In the genomic region with DNA sequence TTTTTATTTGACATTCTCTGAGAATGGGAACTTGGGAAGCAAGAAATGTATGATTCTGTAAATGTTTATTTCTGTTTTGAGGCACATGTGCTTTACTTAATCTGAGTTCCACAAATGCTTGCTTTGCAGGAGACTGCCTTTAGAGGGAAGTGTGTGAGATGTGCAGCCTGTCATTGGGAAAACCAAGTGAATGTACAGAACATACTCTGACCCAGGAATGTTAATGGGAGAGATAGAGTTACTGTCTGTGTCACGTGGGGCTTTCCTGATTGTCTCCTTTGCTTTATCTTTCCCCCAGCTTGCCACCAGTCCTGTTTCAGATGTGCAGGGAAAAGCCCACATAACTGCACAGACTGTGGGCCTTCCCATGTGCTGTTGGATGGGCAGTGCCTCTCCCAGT, we compare ENCODE assay signal across 14 cellular contexts.
"Had no signal": no experiment of that assay in that cellular context is flagged by ENCODE, and none has a peak within 500 bp of the region (broad histone marks: within the 10 kb centered on the region; RNA-seq: fewer than 3 reads in every experiment).

No MANE protein-coding gene starts in this region.

- H3K4me3 ChIP-seq: lower lobe of right lung had no signal

- DNase-seq: activated CD4-positive, alpha-beta T cell treated with anti-CD3 and anti-CD28 coated beads, Interleukin-2, amount 10 ng/mL, durations not matched to agents 7 days and 5 days; activated CD8-positive, alpha-beta memory T cell treated with anti-CD3 and anti-CD28 coated beads, Interleukin-2, amount 50 U/mL, for 4 hours; activated naive CD4-positive, alpha-beta T cell treated with anti-CD3 and anti-CD28 coated beads for 36 hours; activated naive CD8-positive, alpha-beta T cell treated with anti-CD3 and anti-CD28 coated beads, Interleukin-2, amount 50 U/mL, for 24 hours; activated T-cell treated with anti-CD3 and anti-CD28 coated beads, Interleukin-2, amount 50 U/mL, for 4 hours; aorta; brain microvascular endothelial cell; effector CD8-positive, alpha-beta T cell; left cardiac atrium; lower lobe of right lung; retina; stimulated activated naive B cell treated with anti-CD40 and anti-IgM and Interleukin-4, amounts not matched to agents 10 μg/mL and 1 μg/mL and 100 μg/mL, for 72 hours; T-cell had no signal

- ATAC-seq: activated naive CD8-positive, alpha-beta T cell treated with anti-CD3 and anti-CD28 coated beads, Interleukin-2, amount 50 U/mL, for 24 hours; activated T-cell treated with anti-CD3 and anti-CD28 coated beads, Interleukin-2, amount 50 U/mL, for 4 hours; esophagus mucosa; left cardiac atrium; lower lobe of right lung; stimulated activated naive B cell treated with anti-CD40 and anti-IgM and Interleukin-4, amounts not matched to agents 10 μg/mL and 1 μg/mL and 100 μg/mL, for 72 hours; T-cell had no signal

- H3K36me3 Mint-ChIP-seq: stimulated activated naive B cell treated with anti-CD40 and anti-IgM and Interleukin-4, amounts not matched to agents 10 μg/mL and 1 μg/mL and 100 μg/mL, for 72 hours; T-cell had no signal

- H3K27me3 ChIP-seq: brain microvascular endothelial cell had no signal

- H3K27ac Mint-ChIP-seq: activated CD4-positive, alpha-beta T cell treated with anti-CD3 and anti-CD28 coated beads, Interleukin-2, amount 10 ng/mL, durations not matched to agents 7 days and 5 days; activated naive CD4-positive, alpha-beta T cell treated with anti-CD3 and anti-CD28 coated beads for 36 hours; activated naive CD8-positive, alpha-beta T cell treated with anti-CD3 and anti-CD28 coated beads, Interleukin-2, amount 50 U/mL, for 24 hours; stimulated activated naive B cell treated with anti-CD40 and anti-IgM and Interleukin-4, amounts not matched to agents 10 μg/mL and 1 μg/mL and 100 μg/mL, for 72 hours; T-cell had no signal

- H3K9me3 Mint-ChIP-seq: activated CD4-positive, alpha-beta T cell treated with anti-CD3 and anti-CD28 coated beads, Interleukin-2, amount 10 ng/mL, durations not matched to agents 7 days and 5 days; activated naive CD4-positive, alpha-beta T cell treated with anti-CD3 and anti-CD28 coated beads for 36 hours; activated naive CD8-positive, alpha-beta T cell treated with anti-CD3 and anti-CD28 coated beads, Interleukin-2, amount 50 U/mL, for 24 hours; activated T-cell treated with anti-CD3 and anti-CD28 coated beads, Interleukin-2, amount 50 U/mL, for 4 hours; T-cell had no signal

- H3K4me3 Mint-ChIP-seq: activated CD4-positive, alpha-beta T cell treated with anti-CD3 and anti-CD28 coated beads, Interleukin-2, amount 10 ng/mL, durations not matched to agents 7 days and 5 days; activated naive CD4-positive, alpha-beta T cell treated with anti-CD3 and anti-CD28 coated beads for 36 hours; activated naive CD8-positive, alpha-beta T cell treated with anti-CD3 and anti-CD28 coated beads, Interleukin-2, amount 50 U/mL, for 24 hours; activated T-cell treated with anti-CD3 and anti-CD28 coated beads, Interleukin-2, amount 50 U/mL, for 4 hours; stimulated activated naive B cell treated with anti-CD40 and anti-IgM and Interleukin-4, amounts not matched to agents 10 μg/mL and 1 μg/mL and 100 μg/mL, for 72 hours; T-cell had no signal

- H3K36me3 ChIP-seq: brain microvascular endothelial cell, lower lobe of right lung had no signal

- H3K27me3 Mint-ChIP-seq: activated naive CD8-positive, alpha-beta T cell treated with anti-CD3 and anti-CD28 coated beads, Interleukin-2, amount 50 U/mL, for 24 hours had no signal

- H3K27ac ChIP-seq: brain microvascular endothelial cell, lower lobe of right lung had no signal

- H3K9me3 ChIP-seq: lower lobe of right lung had no signal

- H3K4me1 Mint-ChIP-seq: activated CD4-positive, alpha-beta T cell treated with anti-CD3 and anti-CD28 coated beads, Interleukin-2, amount 10 ng/mL, durations not matched to agents 7 days and 5 days; activated naive CD8-positive, alpha-beta T cell treated with anti-CD3 and anti-CD28 coated beads, Interleukin-2, amount 50 U/mL, for 24 hours; stimulated activated naive B cell treated with anti-CD40 and anti-IgM and Interleukin-4, amounts not matched to agents 10 μg/mL and 1 μg/mL and 100 μg/mL, for 72 hours; T-cell had no signal

- H3K4me1 ChIP-seq: lower lobe of right lung had no signal
